15 cellular contexts compared by ENCODE assay signal in genomic region chr5:139571966-139572365, GRCh38. TPM values are rescaled to one million over a fixed set of nuclear protein-coding genes. Genes with fewer than 3 reads are reported as not detected.
DNase-seq lines count a peak whose midpoint lies in the region; ATAC-seq and TF ChIP-seq lines count a peak whose summit lies in the region.
"Had no signal": no experiment of that assay in that cellular context is flagged by ENCODE, and none has a peak within 500 bp of the region (broad histone marks: within the 10 kb centered on the region; RNA-seq: fewer than 3 reads in every experiment).

No MANE protein-coding gene starts in this region.

- H3K27me3 ChIP-seq in BLaER1 = no peaks in the 10 kb centered on the region
- H3K27me3 ChIP-seq in GM23338 (ENCODE audit: insufficient read depth) = no peaks in the 10 kb centered on the region
- H3K27me3 ChIP-seq in HAP-1 (ENCODE audit: low read depth) = no peaks in the 10 kb centered on the region
- H3K27me3 ChIP-seq: dorsolateral prefrontal cortex, SJCRH30 had no signal

- H3K9me3 ChIP-seq in BLaER1 (no peaks in the 10 kb centered on the region), HAP-1 (no peaks in the 10 kb centered on the region)
- H3K9me3 ChIP-seq: SJCRH30 had no signal

- in situ Hi-C loops in HAP-1 (cut with MboI; ENCODE audit: low sequenced_read_pairs) = no loop called here

- no peak for ATAC-seq in GM23338
- ATAC-seq in activated naive CD8-positive, alpha-beta T cell treated with anti-CD3 and anti-CD28 coated beads, Interleukin-2, amount 50 U/mL, for 24 hours = no peak
- no peak for ATAC-seq in naive B cell (ENCODE audit: low read depth in 2 of 2)

- H3F3A ChIP-seq in GM23338 (replicated peaks; ENCODE audit: low read depth) = peaks cover 14% of the 10 kb centered on the region; the same call in 1 of the 2 replicates

- no peak for TF ChIP-seq CTCF in GM23338 (conservative IDR thresholded peaks at IDR 0.05; ENCODE audit: low read depth in 2 of 2)

- H3K4me1 Mint-ChIP-seq in GM23338 = peaks cover 13% of the 10 kb centered on the region; the same call in 2 of the 3 replicates
- H3K4me1 Mint-ChIP-seq in activated naive CD8-positive, alpha-beta T cell treated with anti-CD3 and anti-CD28 coated beads, Interleukin-2, amount 50 U/mL, for 24 hours = peaks cover 81% of the 10 kb centered on the region
- peaks cover 38 to 87% (median 71%) of the 10 kb centered on the region in 3 donors for H3K4me1 Mint-ChIP-seq in naive B cell

- peaks cover 100% of the 10 kb centered on the region for H3K79me2 ChIP-seq in GM23338 (replicated peaks; ENCODE audit: insufficient read depth)

- H3K9ac ChIP-seq in BLaER1 = no peak overlapping the region

- H3K27ac Mint-ChIP-seq in GM23338 = no peak overlapping the region
- H3K27ac Mint-ChIP-seq in activated naive CD8-positive, alpha-beta T cell treated with anti-CD3 and anti-CD28 coated beads, Interleukin-2, amount 50 U/mL, for 24 hours = peak overlapping the region; percentile 83
- peak overlapping the region; percentile 82 to 94 (median 91) for H3K27ac Mint-ChIP-seq in naive B cell

- no peak overlapping the region for H3K4me3 ChIP-seq in BLaER1
- no peak overlapping the region for H3K4me3 ChIP-seq in GM23338
- no peak overlapping the region for H3K4me3 ChIP-seq in HAP-1
- H3K4me3 ChIP-seq: dorsolateral prefrontal cortex, SJCRH30 had no signal

- H3K36me3 Mint-ChIP-seq in GM23338 (ENCODE audit: low read depth) (peaks cover 25% of the 10 kb centered on the region), naive B cell (peaks cover 0 to 5% of the 10 kb centered on the region in 2 donors)
- H3K36me3 Mint-ChIP-seq in activated naive CD8-positive, alpha-beta T cell treated with anti-CD3 and anti-CD28 coated beads, Interleukin-2, amount 50 U/mL, for 24 hours (ENCODE audit: low read depth) = peaks cover 26% of the 10 kb centered on the region

- H4K20me1 ChIP-seq in BLaER1 = peaks cover 100% of the 10 kb centered on the region
- peaks cover 91% of the 10 kb centered on the region for H4K20me1 ChIP-seq in GM23338 (replicated peaks; ENCODE audit: insufficient read depth)

- H3K9me2 ChIP-seq in GM23338 (ENCODE audit: insufficient read depth) = no peaks in the 10 kb centered on the region

- H3K27ac ChIP-seq in BLaER1 = peak overlapping the region; percentile 12; the same call in 1 of the 2 replicates
- H3K27ac ChIP-seq in GM23338 (ENCODE audit: low read depth) = 0 out of 2 replicates have a peak overlapping the region, but pooled peaks have one; percentile 24
- H3K27ac ChIP-seq: SJCRH30 had no signal

- DNase-seq in GM23338 (ENCODE audit: low spot score) (no peak), naive B cell (no peak), ecto neural progenitor cell (ENCODE audit: low spot score) (no peak), Kasumi-1 (lab: John Stamatoyannopoulos, UW) (no peak), HAP-1 (ENCODE audit: low spot score in 2 of 2) (no peak)
- DNase-seq in activated naive CD8-positive, alpha-beta T cell treated with anti-CD3 and anti-CD28 coated beads, Interleukin-2, amount 50 U/mL, for 24 hours = no peak
- no peak for DNase-seq in stimulated activated CD4-positive, alpha-beta T cell treated with anti-CD3 and anti-CD28 coated beads, Interleukin-2, amount 100 ng/mL, for 24 hours
- DNase-seq: activated CD4-positive, CD25-positive, alpha-beta regulatory T cell; activated naive CD4-positive, alpha-beta T cell treated with anti-CD3 and anti-CD28 coated beads, Interleukin-2, amount 50 U/mL, for 16 hours; dorsolateral prefrontal cortex; kidney; NCI-H1417 treated with DMSO at 0.1 percent for 48 hours; NCI-H524 treated with DMSO at 0.1 percent for 48 hours; SJCRH30 had no signal

- H3K4me3 Mint-ChIP-seq in GM23338 = no peak overlapping the region
- peak overlapping the region; percentile 1 for H3K4me3 Mint-ChIP-seq in activated naive CD8-positive, alpha-beta T cell treated with anti-CD3 and anti-CD28 coated beads, Interleukin-2, amount 50 U/mL, for 24 hours
- H3K4me3 Mint-ChIP-seq in naive B cell = peak overlapping the region in 7 of 8 donors; percentile 45 to 88 (median 57)

- H3K9me3 Mint-ChIP-seq in GM23338 = no peaks in the 10 kb centered on the region
- H3K9me3 Mint-ChIP-seq in activated naive CD8-positive, alpha-beta T cell treated with anti-CD3 and anti-CD28 coated beads, Interleukin-2, amount 50 U/mL, for 24 hours = no peaks in the 10 kb centered on the region
- H3K9me3 Mint-ChIP-seq in naive B cell = no peaks in the 10 kb centered on the region

- H3K4me2 ChIP-seq in BLaER1 (peak overlapping the region; percentile 95), GM23338 (no peak overlapping the region)

- H3K36me3 ChIP-seq in BLaER1 (peaks cover 73% of the 10 kb centered on the region), GM23338 (ENCODE audit: insufficient read depth) (no peaks in the 10 kb centered on the region; the same call in 1 of the 2 replicates), HAP-1 (replicated peaks) (peaks cover 12% of the 10 kb centered on the region)

- H3K27me3 Mint-ChIP-seq in GM23338 (ENCODE audit: insufficient read depth, low read depth, poor library complexity) = peaks cover 3% of the 10 kb centered on the region
- H3K27me3 Mint-ChIP-seq in activated naive CD8-positive, alpha-beta T cell treated with anti-CD3 and anti-CD28 coated beads, Interleukin-2, amount 50 U/mL, for 24 hours = no peaks in the 10 kb centered on the region
- no peaks in the 10 kb centered on the region for H3K27me3 Mint-ChIP-seq in naive B cell

- peaks cover 90% of the 10 kb centered on the region for H3K4me1 ChIP-seq in BLaER1
- peaks cover 4% of the 10 kb centered on the region for H3K4me1 ChIP-seq in GM23338 (ENCODE audit: insufficient read depth)
- H3K4me1 ChIP-seq in HAP-1 = no peaks in the 10 kb centered on the region
- H3K4me1 ChIP-seq: SJCRH30 had no signal

- no peak overlapping the region for H2AFZ ChIP-seq in GM23338

TF ChIP-seq in GM23338, 12 proteins besides CTCF, POLR2A, EP300 and RAD21 (continues in another document):
- TF ChIP-seq CREB1 (CRISPR knock-in tag; IDR thresholded peaks at IDR 0.05; ENCODE audit: low read depth) (no peak), POLR2AphosphoS5 (IDR thresholded peaks at IDR 0.05; ENCODE audit: low read depth) (no peak), ZNF331 (CRISPR knock-in tag; IDR thresholded peaks at IDR 0.05; ENCODE audit: low read depth) (no peak), EZH2 (IDR thresholded peaks at IDR 0.05; ENCODE audit: low read depth, unreplicated experiment) (no peak), NANOG (IDR thresholded peaks at IDR 0.05; ENCODE audit: borderline replicate concordance) (no peak), ZNF114 (CRISPR knock-in tag; IDR thresholded peaks at IDR 0.05) (no peak), EZH2phosphoT487 (IDR thresholded peaks at IDR 0.05; ENCODE audit: unreplicated experiment) (no peak)

RNA-seq across cellular contexts. Expression of gene UBE2D2, which starts 10.8 kb away (rescaled TPM):
- total RNA-seq in GM23338 (2014; rRNA removed; shearing (Covaris generic)) = 101 and 120 TPM in 2 replicates
- polyA plus RNA-seq in GM23338 (2016; fragmentation: Nextera tagmentation; extraction: Ambion mirVana) = 166 and 172 TPM in 2 replicates
- polyA plus RNA-seq in naive B cell (ENCODE audit: low read depth in 6 of 6) = 100 to 1,000 TPM; 374 to 562 (median 427) TPM
